In genomic region chr1:186188004-186188539, GRCh38 we compare ENCODE assay signal across 10 cellular contexts.
DNase-seq lines count a peak whose midpoint lies in the region; ATAC-seq and TF ChIP-seq lines count a peak whose summit lies in the region.
"Had no signal": no experiment of that assay in that cellular context is flagged by ENCODE, and none has a peak within 500 bp of the region (broad histone marks: within the 10 kb centered on the region; RNA-seq: fewer than 3 reads in every experiment).

No MANE protein-coding gene starts in this region.

- peaks cover 13 to 37% of the 10 kb centered on the region in 2 donors for H3K36me3 ChIP-seq in ascending aorta

- H3K27ac Mint-ChIP-seq in activated T-cell treated with anti-CD3 and anti-CD28 coated beads, Interleukin-2, amount 50 U/mL, for 72 hours = peak overlapping the region; percentile 20
- peak overlapping the region; percentile 44 for H3K27ac Mint-ChIP-seq in nephron progenitor cell

- no peak overlapping the region for H3K27ac ChIP-seq in ascending aorta
- H3K27ac ChIP-seq: gastroesophageal sphincter had no signal

- no peaks in the 10 kb centered on the region for H3K9me3 ChIP-seq in ascending aorta
- H3K9me3 ChIP-seq: gastroesophageal sphincter had no signal

- H3K27me3 Mint-ChIP-seq in activated T-cell treated with anti-CD3 and anti-CD28 coated beads, Interleukin-2, amount 50 U/mL, for 72 hours (ENCODE audit: low read depth) = peaks cover 49% of the 10 kb centered on the region
- H3K27me3 Mint-ChIP-seq in nephron progenitor cell (ENCODE audit: low read depth, poor library complexity) = no peaks in the 10 kb centered on the region

- peaks cover 30% of the 10 kb centered on the region for H3K4me1 Mint-ChIP-seq in activated T-cell treated with anti-CD3 and anti-CD28 coated beads, Interleukin-2, amount 50 U/mL, for 72 hours (ENCODE audit: low read depth)
- H3K4me1 Mint-ChIP-seq in nephron progenitor cell = no peaks in the 10 kb centered on the region

- peaks cover 3 to 10% of the 10 kb centered on the region in 2 donors for H3K4me1 ChIP-seq in ascending aorta

- H3K9me3 Mint-ChIP-seq in activated T-cell treated with anti-CD3 and anti-CD28 coated beads, Interleukin-2, amount 50 U/mL, for 72 hours = no peaks in the 10 kb centered on the region
- H3K9me3 Mint-ChIP-seq in nephron progenitor cell = no peaks in the 10 kb centered on the region

- H3K36me3 Mint-ChIP-seq in activated T-cell treated with anti-CD3 and anti-CD28 coated beads, Interleukin-2, amount 50 U/mL, for 72 hours (ENCODE audit: insufficient read depth in 2 of 2) = no peaks in the 10 kb centered on the region
- peaks cover 59% of the 10 kb centered on the region for H3K36me3 Mint-ChIP-seq in nephron progenitor cell (ENCODE audit: low read depth)

- TF ChIP-seq CTCF in nephron progenitor cell (IDR thresholded peaks at IDR 0.05) = no peak
- no peak for TF ChIP-seq CTCF in ascending aorta (IDR thresholded peaks at IDR 0.05)

- intact Hi-C loops in ascending aorta (cut with DNase I) = no loop called here

- H3K27me3 ChIP-seq in ascending aorta = no peaks in the 10 kb centered on the region
- H3K27me3 ChIP-seq: gastroesophageal sphincter had no signal

- ATAC-seq in GM18907 (IDR thresholded peaks at IDR 0.05; ENCODE audit: unreplicated experiment) (peak; percentile 35), HG02852 (IDR thresholded peaks at IDR 0.05; ENCODE audit: unreplicated experiment) (peak; percentile 29), GM18873 (IDR thresholded peaks at IDR 0.05; ENCODE audit: low FRiP score, unreplicated experiment) (no peak)
- ATAC-seq in activated T-cell treated with anti-CD3 and anti-CD28 coated beads, Interleukin-2, amount 50 U/mL, for 72 hours (replicated peaks in 1 of 2) = peak; percentile 87 to 88
- ATAC-seq: gastroesophageal sphincter had no signal

- DNase-seq in activated T-cell treated with anti-CD3 and anti-CD28 coated beads, Interleukin-2, amount 50 U/mL, for 72 hours = peak; percentile 10 to 31
- DNase-seq in nephron progenitor cell (no peak), GM19238 (ENCODE audit: insufficient read length, low spot score) (no peak), cerebellar nuclear complex (lab: John Stamatoyannopoulos, UW) (no peak), ascending aorta (ENCODE audit: low spot score in 2 of 2) (no peak)
- DNase-seq: posterior cingulate gyrus had no signal

- peak overlapping the region; percentile 36 to 68 for H3K4me3 Mint-ChIP-seq in activated T-cell treated with anti-CD3 and anti-CD28 coated beads, Interleukin-2, amount 50 U/mL, for 72 hours
- no peak overlapping the region for H3K4me3 Mint-ChIP-seq in nephron progenitor cell

- no peak overlapping the region for H3K4me3 ChIP-seq in ascending aorta
- H3K4me3 ChIP-seq: gastroesophageal sphincter had no signal

Comparison
In these comparisons a context has a peak if more than half of its experiments do, and no peak if none do; other contexts are left out.
1. DNase-seq: peak in activated T-cell treated with anti-CD3 and anti-CD28 coated beads, Interleukin-2, amount 50 U/mL, for 72 hours (2 of 2); none in nephron progenitor cell (single experiment), GM19238 (single experiment), cerebellar nuclear complex (0 of 2) and ascending aorta (0 of 2).